ENCODE assay signal across 8 cellular contexts in genomic region chr3:69094467-69095205, GRCh38. TPM values are rescaled to one million over a fixed set of nuclear protein-coding genes. Genes with fewer than 3 reads are reported as not detected.
DNase-seq lines count a peak whose midpoint lies in the region; ATAC-seq and TF ChIP-seq lines count a peak whose summit lies in the region.

No MANE protein-coding gene starts in this region.

- H3K36me3 Mint-ChIP-seq in activated naive CD4-positive, alpha-beta T cell treated with anti-CD3 and anti-CD28 coated beads, Interleukin-2, amount 10 ng/mL, durations not matched to agents 7 days and 5 days: peaks cover 64% of the 10 kb centered on the region
- H3K36me3 Mint-ChIP-seq in activated T-helper 1 cell treated with anti-CD3 and anti-CD28 coated beads, Interleukin-12 subunit alpha, Interleukin-12 subunit beta, Interleukin-2, Interleukin-4 antibody, amounts not matched to agents 30 ng/mL and 10 ng/mL and 1 ng/mL, durations not matched to agents 14 hours and 24 hours and 36 hours (ENCODE audit: low read depth): peaks cover 52% of the 10 kb centered on the region
- peaks cover 38% of the 10 kb centered on the region for H3K36me3 Mint-ChIP-seq in Calu3 (ENCODE audit: insufficient read depth, unreplicated experiment)

- no peaks in the 10 kb centered on the region for H3K27me3 Mint-ChIP-seq in activated naive CD4-positive, alpha-beta T cell treated with anti-CD3 and anti-CD28 coated beads, Interleukin-2, amount 10 ng/mL, durations not matched to agents 7 days and 5 days
- H3K27me3 Mint-ChIP-seq in activated T-helper 1 cell treated with anti-CD3 and anti-CD28 coated beads, Interleukin-12 subunit alpha, Interleukin-12 subunit beta, Interleukin-2, Interleukin-4 antibody, amounts not matched to agents 30 ng/mL and 10 ng/mL and 1 ng/mL, durations not matched to agents 14 hours and 24 hours and 36 hours (ENCODE audit: insufficient read depth): no peaks in the 10 kb centered on the region
- H3K27me3 Mint-ChIP-seq in Calu3 (ENCODE audit: unreplicated experiment): no peaks in the 10 kb centered on the region

- CTCF ChIA-PET in activated naive CD4-positive, alpha-beta T cell treated with anti-CD3 and anti-CD28 coated beads, Interleukin-2, amount 10 ng/mL, durations not matched to agents 7 days and 5 days (lab: Charles Lee): interaction anchor here (0.7 to 2.9 kb wide), 4 partner anchors 8 to 26 kb away, joined by 3 to 13 read pairs (median 5); no protein-coding TSS in a partner anchor
- CTCF ChIA-PET in Calu3 (lab: Charles Lee): no interaction called here

- H3K27ac ChIP-seq in layer of hippocampus (ENCODE audit: low read depth, low read length) (peak overlapping the region; percentile 72), upper lobe of right lung (peak overlapping the region; percentile 69), SJCRH30 (no peak overlapping the region)

- ATAC-seq in upper lobe of right lung: peak; percentile 45
- ATAC-seq in GM21447 (IDR thresholded peaks at IDR 0.05; ENCODE audit: unreplicated experiment): no peak

- peak overlapping the region; percentile 53 for H3K4me3 Mint-ChIP-seq in activated naive CD4-positive, alpha-beta T cell treated with anti-CD3 and anti-CD28 coated beads, Interleukin-2, amount 10 ng/mL, durations not matched to agents 7 days and 5 days
- H3K4me3 Mint-ChIP-seq in activated T-helper 1 cell treated with anti-CD3 and anti-CD28 coated beads, Interleukin-12 subunit alpha, Interleukin-12 subunit beta, Interleukin-2, Interleukin-4 antibody, amounts not matched to agents 30 ng/mL and 10 ng/mL and 1 ng/mL, durations not matched to agents 14 hours and 24 hours and 36 hours: peak overlapping the region; percentile 84
- H3K4me3 Mint-ChIP-seq in Calu3 (ENCODE audit: low read depth, unreplicated experiment): no peak overlapping the region

- H3K4me3 ChIP-seq in upper lobe of right lung (no peak overlapping the region), SJCRH30 (no peak overlapping the region)

- TF ChIP-seq CTCF in upper lobe of right lung (IDR thresholded peaks at IDR 0.05): no peak
- TF ChIP-seq CTCF in Calu3 (IDR thresholded peaks at IDR 0.05; ENCODE audit: unreplicated experiment): no peak

- H3K27ac Mint-ChIP-seq in activated naive CD4-positive, alpha-beta T cell treated with anti-CD3 and anti-CD28 coated beads, Interleukin-2, amount 10 ng/mL, durations not matched to agents 7 days and 5 days: peak overlapping the region; percentile 98
- peak overlapping the region; percentile 98 for H3K27ac Mint-ChIP-seq in activated T-helper 1 cell treated with anti-CD3 and anti-CD28 coated beads, Interleukin-12 subunit alpha, Interleukin-12 subunit beta, Interleukin-2, Interleukin-4 antibody, amounts not matched to agents 30 ng/mL and 10 ng/mL and 1 ng/mL, durations not matched to agents 14 hours and 24 hours and 36 hours
- no peak overlapping the region for H3K27ac Mint-ChIP-seq in Calu3 (ENCODE audit: unreplicated experiment)

- no peaks in the 10 kb centered on the region for H3K27me3 ChIP-seq in layer of hippocampus (ENCODE audit: control insufficient read depth, insufficient read depth, low read length)
- no peaks in the 10 kb centered on the region for H3K27me3 ChIP-seq in upper lobe of right lung
- no peaks in the 10 kb centered on the region for H3K27me3 ChIP-seq in SJCRH30

- H3K9me3 Mint-ChIP-seq in activated naive CD4-positive, alpha-beta T cell treated with anti-CD3 and anti-CD28 coated beads, Interleukin-2, amount 10 ng/mL, durations not matched to agents 7 days and 5 days: no peaks in the 10 kb centered on the region
- no peaks in the 10 kb centered on the region for H3K9me3 Mint-ChIP-seq in activated T-helper 1 cell treated with anti-CD3 and anti-CD28 coated beads, Interleukin-12 subunit alpha, Interleukin-12 subunit beta, Interleukin-2, Interleukin-4 antibody, amounts not matched to agents 30 ng/mL and 10 ng/mL and 1 ng/mL, durations not matched to agents 14 hours and 24 hours and 36 hours
- no peaks in the 10 kb centered on the region for H3K9me3 Mint-ChIP-seq in Calu3 (ENCODE audit: low read depth, unreplicated experiment)

- peaks cover 10% of the 10 kb centered on the region for H3K36me3 ChIP-seq in upper lobe of right lung
- H3K36me3 ChIP-seq in SJCRH30: no peaks in the 10 kb centered on the region

- no TSS peak for BruUV-seq in Calu3 (replicated peaks; lab: Mats Ljungman, UMichigan)

- H3K9me3 ChIP-seq in upper lobe of right lung (no peaks in the 10 kb centered on the region), SJCRH30 (replicated peaks) (no peaks in the 10 kb centered on the region)

- H3K4me1 Mint-ChIP-seq in activated naive CD4-positive, alpha-beta T cell treated with anti-CD3 and anti-CD28 coated beads, Interleukin-2, amount 10 ng/mL, durations not matched to agents 7 days and 5 days: peaks cover 80% of the 10 kb centered on the region
- peaks cover 81% of the 10 kb centered on the region for H3K4me1 Mint-ChIP-seq in activated T-helper 1 cell treated with anti-CD3 and anti-CD28 coated beads, Interleukin-12 subunit alpha, Interleukin-12 subunit beta, Interleukin-2, Interleukin-4 antibody, amounts not matched to agents 30 ng/mL and 10 ng/mL and 1 ng/mL, durations not matched to agents 14 hours and 24 hours and 36 hours (ENCODE audit: low read depth)
- H3K4me1 Mint-ChIP-seq in Calu3 (ENCODE audit: low read depth, unreplicated experiment): peaks cover 30% of the 10 kb centered on the region

- DNase-seq in activated naive CD4-positive, alpha-beta T cell treated with anti-CD3 and anti-CD28 coated beads, Interleukin-2, amount 10 ng/mL, durations not matched to agents 7 days and 5 days: no peak
- DNase-seq in activated naive CD4-positive, alpha-beta T cell treated with Interleukin-2 at 50 U/mL for 16 hours: no peak
- DNase-seq in activated T-helper 1 cell treated with anti-CD3 and anti-CD28 coated beads, Interleukin-12 subunit alpha, Interleukin-12 subunit beta, Interleukin-2, Interleukin-4 antibody, amounts not matched to agents 30 ng/mL and 10 ng/mL and 1 ng/mL, durations not matched to agents 14 hours and 24 hours and 36 hours (ENCODE audit: low spot score): no peak
- no peak for DNase-seq in upper lobe of right lung
- no peak for DNase-seq in SJCRH30
- DNase-seq in Calu3: no peak

- H3K4me1 ChIP-seq in upper lobe of right lung: peaks cover 81% of the 10 kb centered on the region
- H3K4me1 ChIP-seq in SJCRH30: peaks cover 12% of the 10 kb centered on the region

- intact Hi-C loops in activated T-helper 1 cell treated with anti-CD3 and anti-CD28 coated beads, Interleukin-12 subunit alpha, Interleukin-12 subunit beta, Interleukin-2, Interleukin-4 antibody, amounts not matched to agents 30 ng/mL and 10 ng/mL and 1 ng/mL, durations not matched to agents 14 hours and 24 hours and 36 hours (cut with micrococcal nuclease): loop anchor here (1.0 to 2.0 kb wide), 6 partner anchors 11 to 341 kb away; partner anchors contain the start of genes EOGT, TMF1 and UBA3
- intact Hi-C loops in upper lobe of right lung (cut with DNase I): no loop called here
- intact Hi-C loops in Calu3 (cut with micrococcal nuclease; ENCODE audit: unreplicated experiment): no loop called here

RNA-seq across cellular contexts. Expression of gene ARL6IP5, which starts 9.9 kb away (rescaled TPM):
- 147 and 156 TPM in 2 replicates for total RNA-seq in activated T-helper 1 cell treated with anti-CD3 and anti-CD28 coated beads, Interleukin-12 subunit alpha, Interleukin-12 subunit beta, Interleukin-2, Interleukin-4 antibody, amounts not matched to agents 30 ng/mL and 10 ng/mL and 1 ng/mL, durations not matched to agents 14 hours and 24 hours and 36 hours
- total RNA-seq in upper lobe of right lung (132 TPM), Calu3 (2022) (65.5 and 76.9 TPM in 2 replicates)
- 29.4 and 30.5 TPM in 2 replicates for total RNA-seq in SJCRH30 (2014; rRNA removed; shearing (Covaris generic))

RNA-seq across cellular contexts. Expression of gene UBA3, which starts 14.5 kb away (rescaled TPM):
- 113 and 117 TPM in 2 replicates for total RNA-seq in activated T-helper 1 cell treated with anti-CD3 and anti-CD28 coated beads, Interleukin-12 subunit alpha, Interleukin-12 subunit beta, Interleukin-2, Interleukin-4 antibody, amounts not matched to agents 30 ng/mL and 10 ng/mL and 1 ng/mL, durations not matched to agents 14 hours and 24 hours and 36 hours
- total RNA-seq in upper lobe of right lung (55.3 TPM), Calu3 (2022) (55.9 and 64.2 TPM in 2 replicates)
- 41.0 and 48.4 TPM in 2 replicates for total RNA-seq in SJCRH30 (2014; rRNA removed; shearing (Covaris generic))

RNA-seq across cellular contexts. Expression of gene LMOD3, which starts 27.8 kb away (rescaled TPM):
- total RNA-seq in activated T-helper 1 cell treated with anti-CD3 and anti-CD28 coated beads, Interleukin-12 subunit alpha, Interleukin-12 subunit beta, Interleukin-2, Interleukin-4 antibody, amounts not matched to agents 30 ng/mL and 10 ng/mL and 1 ng/mL, durations not matched to agents 14 hours and 24 hours and 36 hours: not detected in 2 replicates
- total RNA-seq in upper lobe of right lung: 0.12 TPM
- 0.66 and 1.0 TPM in 2 replicates for total RNA-seq in SJCRH30 (2014; rRNA removed; shearing (Covaris generic))
- not detected in 2 replicates for total RNA-seq in Calu3 (2022)

RNA-seq across cellular contexts. Expression of gene TMF1, which starts 42.5 kb away (rescaled TPM):
- 43.0 and 43.1 TPM in 2 replicates for total RNA-seq in activated T-helper 1 cell treated with anti-CD3 and anti-CD28 coated beads, Interleukin-12 subunit alpha, Interleukin-12 subunit beta, Interleukin-2, Interleukin-4 antibody, amounts not matched to agents 30 ng/mL and 10 ng/mL and 1 ng/mL, durations not matched to agents 14 hours and 24 hours and 36 hours
- total RNA-seq in upper lobe of right lung (38.0 TPM), Calu3 (2022) (31.3 and 34.4 TPM in 2 replicates)
- total RNA-seq in SJCRH30 (2014; rRNA removed; shearing (Covaris generic)): 9.5 and 12.7 TPM in 2 replicates
